8 cellular contexts compared by ENCODE assay signal in genomic region chr19:18542936-18543813, GRCh38. TPM values are rescaled to one million over a fixed set of nuclear protein-coding genes. Genes with fewer than 3 reads are reported as not detected.
A peak's percentile ranks its signal among the peaks of the same experiment; 100 is the strongest.
DNase-seq lines count a peak whose midpoint lies in the region; ATAC-seq, FAIRE-seq and TF ChIP-seq lines count a peak whose summit lies in the region.

TSS of gene FKBP8 (minus strand) at chr19:18543573. CDS start at chr19:18541970, 1,603 bp downstream.

- 0 to 2% methylated on average over 22 to 86 of the region's 86 CpGs for WGBS in pancreas, 2 donors
- WGBS in thymus = 2% methylated on average over 85 of the region's 86 CpGs

- H3K27me3 ChIP-seq in GM06990 (replicated peaks; ENCODE audit: control insufficient read depth, insufficient read depth, low read length) = no peaks in the 10 kb centered on the region
- H3K27me3 ChIP-seq in pancreas = no peaks in the 10 kb centered on the region
- H3K27me3 ChIP-seq in thymus (ENCODE audit: control insufficient read depth, insufficient read depth) = no peaks in the 10 kb centered on the region

- intact Hi-C loops in Right ventricle myocardium inferior (cut with DNase I) = no loop called here
- intact Hi-C loops in pancreas (cut with DNase I) = no loop called here

- H3K27ac ChIP-seq in pancreas (peak within 1 kb of the TSS; percentile 22 to 75 (median 63)), thymus (ENCODE audit: low read depth) (peak within 1 kb of the TSS; percentile 95)

- peak within 1 kb of the TSS; percentile 87 for H3K4me3 ChIP-seq in GM06990 (replicated peaks; ENCODE audit: low read depth, low read length)
- H3K4me3 ChIP-seq in pancreas = peak within 1 kb of the TSS; percentile 33 to 64 (median 47)
- peak within 1 kb of the TSS; percentile 96 for H3K4me3 ChIP-seq in thymus (ENCODE audit: low read length)

- DNase-seq in GM06990 (ENCODE audit: extremely low read depth, insufficient read length) (peak; percentile 90), NCI-H1105 treated with DMSO at 0.1 percent for 48 hours (lab: John Stamatoyannopoulos, UW) (peak; percentile 86), SW480 (ENCODE audit: low spot score) (peak; percentile 84), Right ventricle myocardium inferior (ENCODE audit: missing footprints) (peak; percentile 97), pancreas (peak; percentile 89 to 98 (median 96))
- peak; percentile 91 for DNase-seq in activated naive CD8-positive, alpha-beta T cell treated with anti-CD3 and anti-CD28 coated beads, Interleukin-2, amount 50 U/mL, for 16 hours (ENCODE audit: low read depth, low spot score)

- H3K36me3 ChIP-seq in GM06990 (ENCODE audit: control insufficient read depth, insufficient read depth, low read length) (peaks cover 15% of the 10 kb centered on the region), pancreas (peaks cover 0 to 3% (median 0%) of the 10 kb centered on the region in 3 donors), thymus (ENCODE audit: control insufficient read depth, insufficient read depth) (peaks cover 25% of the 10 kb centered on the region)

- no peak for TF ChIP-seq CTCF in GM06990 (IDR thresholded peaks at IDR 0.05; ENCODE audit: insufficient read depth, low read length, poor library complexity, severe bottlenecking)
- no peak for TF ChIP-seq CTCF in pancreas (IDR thresholded peaks at IDR 0.05)

- ATAC-seq in HG02623 (IDR thresholded peaks at IDR 0.05; ENCODE audit: unreplicated experiment) = peak; percentile 95
- ATAC-seq in Right ventricle myocardium inferior = peak; percentile 98
- peak; percentile 98 to 100 (median 99) for ATAC-seq in pancreas

- H3K9me3 ChIP-seq in pancreas (no peaks in the 10 kb centered on the region), thymus (ENCODE audit: control insufficient read depth) (no peaks in the 10 kb centered on the region)

- FAIRE-seq in pancreas (lab: Jason Lieb, UNC) = no peak

- H3K4me1 ChIP-seq in pancreas (peaks cover 0 to 6% (median 0%) of the 10 kb centered on the region in 3 donors), thymus (ENCODE audit: control insufficient read depth, insufficient read depth, low read length) (peaks cover 2% of the 10 kb centered on the region)

RNA-seq across cellular contexts. Expression of gene FKBP8, which starts in this region (rescaled TPM):
- total RNA-seq in Right ventricle myocardium inferior (181 TPM), pancreas (100 to 1,000 TPM in 2 of 6 donors, 10 to 100 TPM in 4; 73.8 to 104 (median 87.9) TPM)
- polyA plus RNA-seq in pancreas (100 to 1,000 TPM; 198 to 218 TPM), thymus (232 TPM)

Comparison
In these comparisons a context has a peak if more than half of its experiments do, and no peak if none do; other contexts are left out.
1. Peak in every context shown above with its lines: DNase-seq, ATAC-seq, H3K4me3 ChIP-seq and H3K27ac ChIP-seq.